1 cellular context compared by ENCODE assay signal in genomic region chr6:151088599-151088935, GRCh38.
TF ChIP-seq lines count a peak whose summit lies in the region.

No MANE protein-coding gene starts in this region.

TF ChIP-seq in GM23338, 12 proteins besides CTCF, POLR2A, EP300 and RAD21 (continued from another document):
- TF ChIP-seq ZNF462 (CRISPR knock-in tag; IDR thresholded peaks at IDR 0.05) (no peak), JUNB (IDR thresholded peaks at IDR 0.05; ENCODE audit: unreplicated experiment) (no peak), ZNF114 (CRISPR knock-in tag; IDR thresholded peaks at IDR 0.05) (no peak), ETS1 (IDR thresholded peaks at IDR 0.05) (no peak), EZH2 (IDR thresholded peaks at IDR 0.05; ENCODE audit: low read depth, unreplicated experiment) (no peak), NANOG (IDR thresholded peaks at IDR 0.05; ENCODE audit: borderline replicate concordance) (no peak), EZH2phosphoT487 (IDR thresholded peaks at IDR 0.05; ENCODE audit: unreplicated experiment) (no peak), POLR2AphosphoS5 (IDR thresholded peaks at IDR 0.05; ENCODE audit: low read depth) (no peak), ZNF331 (CRISPR knock-in tag; IDR thresholded peaks at IDR 0.05; ENCODE audit: low read depth) (no peak), CREB1 (CRISPR knock-in tag; IDR thresholded peaks at IDR 0.05; ENCODE audit: low read depth) (no peak), STAT1 (IDR thresholded peaks at IDR 0.05; ENCODE audit: unreplicated experiment) (no peak)
